Comparison of ENCODE assay signal across 11 cellular contexts in the genomic region with DNA sequence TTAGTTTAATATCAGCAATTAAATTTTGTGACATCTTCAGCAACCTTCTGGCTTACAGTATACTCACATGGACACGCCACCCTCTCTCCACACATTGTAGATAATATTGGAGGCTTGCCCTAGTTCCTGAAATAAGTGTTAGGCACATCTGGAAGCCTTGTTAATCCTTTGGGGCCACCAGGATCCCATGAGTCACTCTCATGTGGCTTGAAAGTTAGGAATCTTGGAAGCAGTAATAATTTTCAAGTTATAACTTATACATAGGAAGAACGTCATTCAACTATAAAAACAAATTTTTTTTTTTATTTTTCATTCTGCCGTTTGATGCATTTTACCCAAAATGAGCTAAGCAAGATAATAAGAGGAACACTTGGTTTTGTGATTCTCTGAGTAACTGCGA. TPM values are rescaled to one million over a fixed set of nuclear protein-coding genes. Genes with fewer than 3 reads are reported as not detected.
A peak's percentile ranks its signal among the peaks of the same experiment; 100 is the strongest.
DNase-seq lines count a peak whose midpoint lies in the region; FAIRE-seq and TF ChIP-seq lines count a peak whose summit lies in the region.
"Had no signal": no experiment of that assay in that cellular context is flagged by ENCODE, and none has a peak within 500 bp of the region (broad histone marks: within the 10 kb centered on the region; RNA-seq: fewer than 3 reads in every experiment).

No MANE protein-coding gene starts in this region.

- H2AFZ ChIP-seq in ACC112 (ENCODE audit: low read length, unreplicated experiment), result no peak overlapping the region

- H3K36me3 ChIP-seq in ACC112 (ENCODE audit: insufficient read depth, low read length) (peaks cover 7% of the 10 kb centered on the region; the same call in 1 of the 2 replicates), small intestine (ENCODE audit: control insufficient read depth in 2 of 2, insufficient read depth in 2 of 2, low read length in 2 of 2) (no peaks in the 10 kb centered on the region)

- H3K9me3 ChIP-seq in small intestine (ENCODE audit: control insufficient read depth, low read depth), result no peaks in the 10 kb centered on the region

- peak; percentile 87 for DNase-seq in RPMI7951 (ENCODE audit: low read depth)
- DNase-seq in fibroblast of villous mesenchyme (ENCODE audit: low read depth), result peak; percentile 91
- peak; percentile 84 for DNase-seq in pulmonary artery endothelial cell (ENCODE audit: low read depth, low spot score)
- no peak for DNase-seq in KG1 (lab: John Stamatoyannopoulos, UW)
- no peak for DNase-seq in T-helper 2 cell
- no peak for DNase-seq in caudate nucleus (lab: John Stamatoyannopoulos, UW)
- no peak for DNase-seq in small intestine
- DNase-seq: activated CD8-positive, alpha-beta memory T cell treated with anti-CD3 and anti-CD28 coated beads, Interleukin-2, amount 50 U/mL, for 4 hours; stimulated activated CD4-positive, alpha-beta T cell treated with anti-CD3 and anti-CD28 coated beads, Interleukin-2, amount 100 ng/mL, for 24 hours had no signal

- WGBS in small intestine, 3 donors, result 58 to 77% (median 72%) methylated on average over 4 of the region's 4 CpGs

- H3K4me3 ChIP-seq in ACC112 (ENCODE audit: low read depth, low read length) (peak overlapping the region; percentile 31), fibroblast of villous mesenchyme (ENCODE audit: low read depth, low read length) (no peak overlapping the region), small intestine (ENCODE audit: low read depth in 1 of 2, low read length in 2 of 2) (no peak overlapping the region)

- H3K4me1 ChIP-seq in ACC112 (ENCODE audit: control insufficient read depth, insufficient read depth, low read length, unreplicated experiment) (peaks cover 69% of the 10 kb centered on the region), small intestine (ENCODE audit: control insufficient read depth in 2 of 2, insufficient read depth in 1 of 2, low read depth in 1 of 2, low read length in 1 of 2) (no peaks in the 10 kb centered on the region)

- peaks cover 58% of the 10 kb centered on the region for H3K79me2 ChIP-seq in ACC112 (ENCODE audit: control insufficient read depth, insufficient read depth, low read length, unreplicated experiment)

- FAIRE-seq in small intestine (lab: Jason Lieb, UNC), result no peak
- FAIRE-seq: keratinocyte had no signal

- H3K27me3 ChIP-seq in ACC112 (ENCODE audit: insufficient read depth, low read length) (no peaks in the 10 kb centered on the region), small intestine (ENCODE audit: control insufficient read depth in 2 of 2, insufficient read depth in 2 of 2, low read length in 2 of 2) (no peaks in the 10 kb centered on the region)

- H3K27ac ChIP-seq in ACC112 (ENCODE audit: low read depth, low read length) (peak overlapping the region; percentile 96), caudate nucleus (ENCODE audit: low read depth, low read length) (no peak overlapping the region), small intestine (ENCODE audit: low read depth in 1 of 2, low read length in 1 of 2) (peak overlapping the region in 1 of 2 donors; percentile 32)

- TF ChIP-seq CTCF in fibroblast of villous mesenchyme (IDR thresholded peaks at IDR 0.05; ENCODE audit: insufficient read depth, low read depth, low read length), result no peak

RNA-seq across cellular contexts. Expression of gene LAMA4, which starts 20.5 kb away (rescaled TPM):
- 7.6 and 7.7 TPM in 2 replicates for total RNA-seq in RPMI7951 (2014; rRNA removed; shearing (Covaris generic))
- 197 and 481 TPM in 2 replicates for total RNA-seq in fibroblast of villous mesenchyme
- 516 and 517 TPM in 2 replicates for total RNA-seq in pulmonary artery endothelial cell
- 10 to 100 TPM in 1 of 3 donors, 1 to 10 TPM in 2; 2.0 to 12.4 (median 5.9) TPM for polyA plus RNA-seq in small intestine

Comparison
In these comparisons a context has a peak if more than half of its experiments do, and no peak if none do; other contexts are left out.
1. DNase-seq: peak in RPMI7951 (single experiment), fibroblast of villous mesenchyme (single experiment) and pulmonary artery endothelial cell (single experiment); none in KG1 (single experiment), T-helper 2 cell (0 of 5), caudate nucleus (0 of 61) and small intestine (single experiment).
2. RNA of gene LAMA4, which starts 20.5 kb away (total RNA-seq): 516 to 517 TPM in pulmonary artery endothelial cell and 197 to 481 TPM in fibroblast of villous mesenchyme; 7.6 to 7.7 TPM in RPMI7951; every median in the first group is over 10 times any median in the second.